Comparison of ENCODE assay signal across 21 cellular contexts in genomic region chr19:40930799-40931198, GRCh38. TPM values are rescaled to one million over a fixed set of nuclear protein-coding genes. Genes with fewer than 3 reads are reported as not detected.
"Had no signal": no experiment of that assay in that cellular context is flagged by ENCODE, and none has a peak within 500 bp of the region (broad histone marks: within the 10 kb centered on the region; RNA-seq: fewer than 3 reads in every experiment).

No MANE protein-coding gene starts in this region.

RNA-seq across cellular contexts. Expression of gene CYP2A7, which starts 48.8 kb away (rescaled TPM):
- total RNA-seq: activated naive CD4-positive, alpha-beta T cell treated with anti-CD3 and anti-CD28 coated beads for 36 hours; activated naive CD4-positive, alpha-beta T cell treated with anti-CD3 and anti-CD28 coated beads, Interleukin-2, amount 50 U/mL, for 72 hours; activated naive CD8-positive, alpha-beta T cell treated with anti-CD3 and anti-CD28 coated beads for 36 hours; activated naive CD8-positive, alpha-beta T cell treated with anti-CD3 and anti-CD28 coated beads, Interleukin-2, amount 10 ng/mL, durations not matched to agents 7 days and 5 days; activated T-cell treated with anti-CD3 and anti-CD28 coated beads, Interleukin-2, amount 50 U/mL, for 4 hours; activated T-cell treated with anti-CD3 and anti-CD28 coated beads, Interleukin-2, amount 50 U/mL, for 72 hours; activated T-helper 1 cell treated with anti-CD3 and anti-CD28 coated beads, Interleukin-12 subunit alpha, Interleukin-12 subunit beta, Interleukin-2, Interleukin-4 antibody, amounts not matched to agents 30 ng/mL and 10 ng/mL and 1 ng/mL, durations not matched to agents 14 hours and 24 hours and 36 hours; activated T-helper 17 cell treated with anti-CD3 and anti-CD28 coated beads, Interleukin-2, amount 50 U/mL, for 72 hours; activated T-helper 2 cell treated with anti-CD3 and anti-CD28 coated beads, Interferon-gamma antibody, Interleukin-2, Interleukin-4, amounts not matched to agents 10 μg/mL and 5 μg/mL and 100 μg/mL, durations not matched to agents 14 hours and 24 hours and 36 hours; adrenal gland; aorta; ascending aorta; astrocyte; body of pancreas; breast epithelium; bronchial epithelial cell; cardiac muscle cell; cardiac septum; cerebellum; chondrocyte had no signal
- polyA plus RNA-seq: adipose tissue, adrenal gland, aorta, cardiac muscle cell had no signal
